In genomic region chr18:36572135-36572856, GRCh38 we compare ENCODE assay signal across 8 cellular contexts.
DNase-seq lines count a peak whose midpoint lies in the region; ATAC-seq, FAIRE-seq and TF ChIP-seq lines count a peak whose summit lies in the region.
"Had no signal": no experiment of that assay in that cellular context is flagged by ENCODE, and none has a peak within 500 bp of the region (broad histone marks: within the 10 kb centered on the region; RNA-seq: fewer than 3 reads in every experiment).

No MANE protein-coding gene starts in this region.

- H2BK120ac ChIP-seq in H1 (replicated peaks; ENCODE audit: low read depth, low read length), result no peak overlapping the region

- H3K14ac ChIP-seq in H1 (ENCODE audit: insufficient read length), result no peak overlapping the region

- H3K23ac ChIP-seq in H1 (ENCODE audit: insufficient read length), result no peak overlapping the region

- H3K4me2 ChIP-seq in OCI-LY7 (ENCODE audit: low read length) (no peak overlapping the region), H1 (ENCODE audit: insufficient read depth in 1 of 2, low read depth in 2 of 2, low read length in 2 of 2) (no peak overlapping the region)

- no peak overlapping the region for H3K18ac ChIP-seq in H1 (ENCODE audit: extremely low read depth, low read length)

- no peak overlapping the region for H2AK5ac ChIP-seq in H1 (ENCODE audit: low read depth, low read length)

- no peaks in the 10 kb centered on the region for H3K23me2 ChIP-seq in H1 (ENCODE audit: low read depth, low read length)

- no peak overlapping the region for H3K4me3 ChIP-seq in GM12865 (ENCODE audit: low read depth, low read length)
- H3K4me3 ChIP-seq in OCI-LY7 (ENCODE audit: low read depth, low read length, poor library complexity, severe bottlenecking), result no peak overlapping the region
- no peak overlapping the region for H3K4me3 ChIP-seq in H1 (ENCODE audit: extremely low read depth in 1 of 4, insufficient read depth in 2 of 4, low read depth in 3 of 4, low read length in 4 of 4)

- 0 out of 2 replicates have a peak overlapping the region, but pooled peaks have one; percentile 27 for H2BK12ac ChIP-seq in H1 (ENCODE audit: low read depth, low read length)

- H3K36me3 ChIP-seq in OCI-LY7 (ENCODE audit: insufficient read depth, low read length) (no peaks in the 10 kb centered on the region), H1 (ENCODE audit: control insufficient read depth in 2 of 4, insufficient read depth in 4 of 4, low read length in 3 of 4) (no peaks in the 10 kb centered on the region)

- no peak overlapping the region for H4K5ac ChIP-seq in H1 (ENCODE audit: insufficient read length, low read depth, low read length)

- H3K4ac ChIP-seq in H1 (replicated peaks; ENCODE audit: insufficient read length, low read depth, low read length), result no peak overlapping the region

- H3K56ac ChIP-seq in H1 (replicated peaks; ENCODE audit: insufficient read length, low read depth, low read length), result no peak overlapping the region

- TF ChIP-seq POLR2A in H1 (IDR thresholded peaks at IDR 0.05; ENCODE audit: control extremely low read depth in 1 of 2, low read depth in 2 of 2, low read length in 2 of 2), result no peak

- peak; percentile 67 for DNase-seq in GM12865 (ENCODE audit: low read depth)
- DNase-seq in OCI-LY7 (ENCODE audit: low spot score), result peak; percentile 21
- no peak for DNase-seq in H1 (ENCODE audit: low read depth in 1 of 2, low spot score in 2 of 2)
- peak; percentile 16 for DNase-seq in middle frontal gyrus (ENCODE audit: extremely low spot score, low spot score)
- DNase-seq in mesenteric fat pad (ENCODE audit: low spot score), result no peak

- H3K79me2 ChIP-seq in OCI-LY7 (ENCODE audit: insufficient read depth, low read depth, low read length) (no peaks in the 10 kb centered on the region), H1 (ENCODE audit: control insufficient read depth in 1 of 2, insufficient read depth in 2 of 2, low read length in 2 of 2) (no peaks in the 10 kb centered on the region)

- no peaks in the 10 kb centered on the region for H3K79me1 ChIP-seq in H1 (ENCODE audit: low read depth, low read length)

- no peak overlapping the region for H2BK5ac ChIP-seq in H1 (ENCODE audit: low read depth, low read length)

- TF ChIP-seq CTCF in GM12865 (IDR thresholded peaks at IDR 0.05; ENCODE audit: insufficient read depth, low read depth, low read length, missing control alignments), result peak; percentile 50
- peak; percentile 75 for TF ChIP-seq CTCF in OCI-LY7 (conservative IDR thresholded peaks at IDR 0.05; ENCODE audit: low read length)
- TF ChIP-seq CTCF in H1 (IDR thresholded peaks at IDR 0.05; ENCODE audit: control extremely low read depth in 1 of 3, insufficient read depth in 1 of 3, low read depth in 1 of 3, low read length in 3 of 3), result peak; percentile 6 to 63 (median 63)

- H3K4me1 ChIP-seq in OCI-LY7 (ENCODE audit: insufficient read depth, low read length, poor library complexity, severe bottlenecking) (no peaks in the 10 kb centered on the region), H1 (replicated peaks in 1 of 4; ENCODE audit: control insufficient read depth in 3 of 4, insufficient read depth in 4 of 4, low read length in 3 of 4) (peaks cover 0 to 4% (median 3%) of the 10 kb centered on the region in 4 experiments; a peak in 5 of 7 replicates)

- TF ChIP-seq RAD21 in H1 (IDR thresholded peaks at IDR 0.05 in 1 of 2, conservative IDR thresholded peaks at IDR 0.05 in 1 of 2; ENCODE audit: low read depth in 2 of 2, low read length in 2 of 2), result peak; percentile 67 to 75

- no peak overlapping the region for H2BK15ac ChIP-seq in H1 (ENCODE audit: low read length)

- H2AFZ ChIP-seq in OCI-LY7 (ENCODE audit: low read length), result no peak overlapping the region
- H2AFZ ChIP-seq in H1 (ENCODE audit: low read length), result 0 out of 2 replicates have a peak overlapping the region, but pooled peaks have one; percentile 8

- BruUV-seq in OCI-LY7 (replicated peaks; lab: Mats Ljungman, UMichigan), result no TSS peak

- no peak overlapping the region for H2BK20ac ChIP-seq in H1 (ENCODE audit: low read length)

- H4K20me1 ChIP-seq in OCI-LY7 (ENCODE audit: insufficient read depth, low read length), result no peaks in the 10 kb centered on the region
- no peaks in the 10 kb centered on the region for H4K20me1 ChIP-seq in H1 (replicated peaks in 1 of 2; ENCODE audit: control insufficient read depth in 1 of 2, insufficient read depth in 2 of 2, low read length in 2 of 2)

- TF ChIP-seq EP300 in H1 (IDR thresholded peaks at IDR 0.05; ENCODE audit: borderline replicate concordance in 1 of 2, low read depth in 2 of 2, low read length in 2 of 2), result no peak

- no peaks in the 10 kb centered on the region for H3K9me3 ChIP-seq in OCI-LY7 (ENCODE audit: low read length)
- H3K9me3 ChIP-seq in H1 (ENCODE audit: insufficient read depth in 2 of 2, low read depth in 1 of 2, low read length in 1 of 2), result no peaks in the 10 kb centered on the region

- no peak overlapping the region for H3K27ac ChIP-seq in OCI-LY7 (ENCODE audit: low read depth, low read length, poor library complexity, severe bottlenecking)
- H3K27ac ChIP-seq in H1 (ENCODE audit: low read depth, low read length), result no peak overlapping the region

- no peaks in the 10 kb centered on the region for H3K9me2 ChIP-seq in OCI-LY7 (ENCODE audit: insufficient read depth, low read length)

- FAIRE-seq in H1 (lab: Jason Lieb, UNC), result peak; percentile 58
- FAIRE-seq: TTC549 had no signal

- ATAC-seq in HG02885 (IDR thresholded peaks at IDR 0.05; ENCODE audit: poor library complexity, unreplicated experiment) (peak; percentile 64), HG02623 (IDR thresholded peaks at IDR 0.05; ENCODE audit: unreplicated experiment) (no peak)

- no peak overlapping the region for H4K8ac ChIP-seq in H1 (ENCODE audit: extremely low read depth, insufficient read depth, low read length)

- CTCF ChIA-PET in OCI-LY7 (lab: Charles Lee; ENCODE audit: unreplicated experiment), result interaction anchor here (0.6 kb wide), 1 partner anchor 1355 kb away, joined by 3 read pairs; no protein-coding TSS in a partner anchor
- CTCF ChIA-PET in H1 (lab: Charles Lee; ENCODE audit: partially characterized antibody), result interaction anchor here (0.7 to 2.7 kb wide), 43 partner anchors 9 to 384 kb away, joined by 3 to 21 read pairs (median 4); partner anchors contain the start of gene FHOD3

- H3K27me3 ChIP-seq in H1 (replicated peaks in 1 of 4; ENCODE audit: control insufficient read depth in 3 of 4, extremely low read depth in 1 of 4, insufficient read depth in 3 of 4, low read length in 3 of 4), result no peaks in the 10 kb centered on the region

- no peak overlapping the region for H4K91ac ChIP-seq in H1 (replicated peaks; ENCODE audit: insufficient read length, low read length)

- H3K9ac ChIP-seq in H1 (replicated peaks in 1 of 4; ENCODE audit: extremely low read depth in 1 of 4, low read depth in 3 of 4, low read length in 3 of 4), result no peak overlapping the region

- intact Hi-C loops in OCI-LY7 (cut with micrococcal nuclease; ENCODE audit: unreplicated experiment), result loop anchor here (5.0 kb wide), 1 partner anchor 185 kb away; no protein-coding TSS in a partner anchor

- WGBS in H1 (ENCODE audit: extremely low coverage in 1 of 2, insufficient coverage in 1 of 2, insufficient read length in 1 of 2, insufficient replicate concordance in 2 of 2, low coverage in 1 of 2, low lambda C conversion rate in 2 of 2, missing lambda C conversion rate in 1 of 2), 2 experiments, result 25% methylated on average over 10 of the region's 10 CpGs; no CpG with 5 or more reads in 1 of the 2 experiments

- POLR2A ChIA-PET in OCI-LY7 (lab: Charles Lee), result interaction anchor here (0.7 kb wide), 1 partner anchor 46 kb away, joined by 3 read pairs; no protein-coding TSS in a partner anchor
- POLR2A ChIA-PET in H1 (lab: Charles Lee; ENCODE audit: partially characterized antibody), result interaction anchor here (1.7 kb wide), 1 partner anchor 10 kb away, joined by 3 read pairs; no protein-coding TSS in a partner anchor

TF ChIP-seq in H1, 55 proteins besides CTCF, POLR2A, EP300 and RAD21 (continues in another document):
- no peak for TF ChIP-seq E2F6 (IDR thresholded peaks at IDR 0.05)
- TF ChIP-seq CEBPB (IDR thresholded peaks at IDR 0.05; ENCODE audit: low read depth, low read length), result no peak
- no peak for TF ChIP-seq MAX (IDR thresholded peaks at IDR 0.05)
- no peak for TF ChIP-seq TAF1 (IDR thresholded peaks at IDR 0.05; ENCODE audit: low read depth, low read length)
- no peak for TF ChIP-seq ZNF274 (IDR thresholded peaks at IDR 0.05; ENCODE audit: borderline replicate concordance, extremely low read depth, low read length)
- no peak for TF ChIP-seq NRF1 (IDR thresholded peaks at IDR 0.05; ENCODE audit: low read depth, low read length)
- no peak for TF ChIP-seq ATF3 (IDR thresholded peaks at IDR 0.05; ENCODE audit: insufficient read depth, low read depth, low read length)
- TF ChIP-seq BCL11A (IDR thresholded peaks at IDR 0.05; ENCODE audit: low read depth in 2 of 2, low read length in 2 of 2), result no peak
- no peak for TF ChIP-seq POU5F1 (IDR thresholded peaks at IDR 0.05; ENCODE audit: low read depth, low read length)
- no peak for TF ChIP-seq PHF8 (conservative IDR thresholded peaks at IDR 0.05; ENCODE audit: low read depth, low read length)
- TF ChIP-seq CHD2 (IDR thresholded peaks at IDR 0.05; ENCODE audit: low read length), result no peak
- TF ChIP-seq MAFK (IDR thresholded peaks at IDR 0.05; ENCODE audit: low read depth, low read length), result no peak
- TF ChIP-seq HDAC6 (IDR thresholded peaks at IDR 0.05; ENCODE audit: low read depth, low read length), result no peak
- no peak for TF ChIP-seq HDAC2 (IDR thresholded peaks at IDR 0.05; ENCODE audit: borderline replicate concordance in 1 of 2, low read depth in 2 of 2, low read length in 2 of 2)
- TF ChIP-seq ASH2L (IDR thresholded peaks at IDR 0.05; ENCODE audit: low read length), result no peak
- TF ChIP-seq EZH2 (IDR thresholded peaks at IDR 0.05; ENCODE audit: low read depth, low read length, severe bottlenecking), result no peak
- no peak for TF ChIP-seq POLR2AphosphoS5 (IDR thresholded peaks at IDR 0.05; ENCODE audit: low read depth, low read length)
- TF ChIP-seq CBX5 (IDR thresholded peaks at IDR 0.05; ENCODE audit: low read depth, low read length), result no peak

Comparison
In these comparisons a context has a peak if more than half of its experiments do, and no peak if none do; other contexts are left out.
1. DNase-seq: peak in GM12865 (single experiment), OCI-LY7 (single experiment) and middle frontal gyrus (single experiment); none in H1 (0 of 2) and mesenteric fat pad (single experiment).
2. Peak in every context shown above with its lines, with median percentiles within 50 percentile points of each other: CTCF ChIP-seq.